23 cellular contexts compared by ENCODE assay signal in genomic region chr1:196546272-196547245, GRCh38.
DNase-seq lines count a peak whose midpoint lies in the region; TF ChIP-seq lines count a peak whose summit lies in the region.
"Had no signal": no experiment of that assay in that cellular context is flagged by ENCODE, and none has a peak within 500 bp of the region (broad histone marks: within the 10 kb centered on the region; RNA-seq: fewer than 3 reads in every experiment).

No MANE protein-coding gene starts in this region.

- no peaks in the 10 kb centered on the region for H3K9me3 ChIP-seq in fibroblast of lung (ENCODE audit: control insufficient read depth, insufficient read depth, low read depth, low read length)
- H3K9me3 ChIP-seq: breast epithelium, ovary, thyroid gland had no signal

- DNase-seq in NCI-H1092 treated with DMSO at 0.1 percent for 48 hours (lab: John Stamatoyannopoulos, UW): peak; percentile 18
- DNase-seq in NCI-H1092 (lab: John Stamatoyannopoulos, UW): no peak
- peak; percentile 38 for DNase-seq in SKM-1 treated with dmso at 0.1 percent for 144 hours (lab: John Stamatoyannopoulos, UW; ENCODE audit: unreplicated experiment)
- peak; percentile 41 to 77 for DNase-seq in fibroblast of lung (ENCODE audit: low read depth in 2 of 2)
- DNase-seq in retinal pigment epithelial cell (ENCODE audit: low read depth): peak; percentile 19
- DNase-seq in T-helper 9 cell: no peak
- no peak for DNase-seq in germinal center (ENCODE audit: low spot score)
- no peak for DNase-seq in islet precursor cell
- DNase-seq: activated CD4-positive, alpha-beta memory T cell treated with anti-CD3 and anti-CD28 coated beads, Interleukin-2, amount 10 ng/mL, durations not matched to agents 7 days and 5 days; activated T-cell treated with anti-CD3 and anti-CD28 coated beads, Interleukin-2, amount 50 U/mL, for 4 hours; C1 segment of cervical spinal cord; DMS153; heart right ventricle; naive thymus-derived CD4-positive, alpha-beta T cell; NCI-H1048; ovary; T-cell; thyroid gland had no signal

- no peak overlapping the region for H3K9ac ChIP-seq in fibroblast of lung (ENCODE audit: insufficient read depth, low read length)
- H3K9ac ChIP-seq: KMS-11 had no signal

- H3K27me3 ChIP-seq in fibroblast of lung (ENCODE audit: control insufficient read depth, insufficient read depth, low read length): no peaks in the 10 kb centered on the region
- H3K27me3 ChIP-seq: breast epithelium, heart right ventricle, ovary, thyroid gland had no signal

- no peaks in the 10 kb centered on the region for H3K4me1 ChIP-seq in fibroblast of lung (ENCODE audit: control insufficient read depth, extremely low read depth, insufficient read depth, low read length)
- H3K4me1 ChIP-seq: breast epithelium, heart right ventricle had no signal

- no peak for TF ChIP-seq CTCF in fibroblast of lung (conservative IDR thresholded peaks at IDR 0.05 in 1 of 2, IDR thresholded peaks at IDR 0.05 in 1 of 2; ENCODE audit: low read depth in 1 of 2, low read length in 2 of 2)
- no peak for TF ChIP-seq CTCF in retinal pigment epithelial cell (conservative IDR thresholded peaks at IDR 0.05; ENCODE audit: low read depth, low read length)

- H3K4me2 ChIP-seq in fibroblast of lung (ENCODE audit: extremely low read depth, insufficient read depth, low read length): no peak overlapping the region
- H3K4me2 ChIP-seq: KMS-11 had no signal

- H3K4me3 ChIP-seq in fibroblast of lung (replicated peaks in 1 of 4; ENCODE audit: control extremely low read depth in 1 of 4, insufficient read depth in 1 of 4, low read depth in 3 of 4, low read length in 4 of 4) (no peak overlapping the region), retinal pigment epithelial cell (ENCODE audit: low read length) (no peak overlapping the region)
- H3K4me3 ChIP-seq: breast epithelium, heart right ventricle, lung, ovary, thyroid gland had no signal

- no peak overlapping the region for H3K27ac ChIP-seq in fibroblast of lung (ENCODE audit: insufficient read depth, low read length)
- H3K27ac ChIP-seq: 22Rv1, breast epithelium, epithelial cell of prostate, heart right ventricle, KMS-11, ovary, thyroid gland had no signal

- H4K20me1 ChIP-seq in fibroblast of lung (ENCODE audit: control insufficient read depth, extremely low read depth, insufficient read depth, low read length): no peaks in the 10 kb centered on the region

- H3K36me3 ChIP-seq in fibroblast of lung (ENCODE audit: control insufficient read depth, insufficient read depth, low read length): no peaks in the 10 kb centered on the region
- H3K36me3 ChIP-seq: breast epithelium, heart right ventricle, ovary, thyroid gland had no signal

- no peak overlapping the region for H2AFZ ChIP-seq in fibroblast of lung (ENCODE audit: low read length)

- H3K79me2 ChIP-seq in fibroblast of lung (ENCODE audit: control insufficient read depth, insufficient read depth, low read length): no peaks in the 10 kb centered on the region

Comparison
In these comparisons a context has a peak if more than half of its experiments do, and no peak if none do; other contexts are left out.
1. DNase-seq: peak in NCI-H1092 treated with DMSO at 0.1 percent for 48 hours (single experiment), SKM-1 treated with dmso at 0.1 percent for 144 hours (single experiment), fibroblast of lung (2 of 2) and retinal pigment epithelial cell (single experiment); none in NCI-H1092 (single experiment), T-helper 9 cell (single experiment), germinal center (single experiment) and islet precursor cell (single experiment).